In the genomic region with DNA sequence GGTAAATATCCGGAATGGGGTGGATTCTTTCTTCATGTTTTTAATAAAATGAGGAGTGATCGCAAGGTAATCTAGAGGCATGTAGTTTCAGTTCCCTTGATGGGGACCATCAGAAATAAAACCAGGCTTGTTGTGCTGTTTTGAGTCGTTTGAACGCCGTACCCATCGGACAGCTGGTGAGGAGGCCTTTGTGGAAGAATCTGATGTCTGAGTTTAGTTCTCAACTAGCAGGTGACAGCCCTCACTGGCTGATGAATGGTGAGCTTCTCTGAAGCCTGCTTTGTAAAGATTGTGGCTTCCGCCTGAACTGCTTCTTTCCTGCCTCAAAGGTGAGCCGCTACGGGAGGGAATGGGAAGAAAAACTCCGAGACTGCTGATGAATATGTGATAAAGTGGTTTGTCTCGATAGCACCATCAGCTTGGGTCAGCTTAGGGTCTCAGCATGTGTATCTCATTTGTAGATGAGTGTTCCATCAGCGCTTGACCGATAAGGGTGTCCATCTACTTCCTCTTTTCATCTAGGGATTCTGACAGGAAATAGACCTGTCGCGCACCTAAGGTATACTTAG, we compare ENCODE assay signal across 1 cellular context.
TF ChIP-seq lines count a peak whose summit lies in the region.

No MANE protein-coding gene starts in this region.

TF ChIP-seq in IMR-90, 13 proteins besides CTCF, POLR2A, EP300 and RAD21:
- no peak for TF ChIP-seq MAFK (IDR thresholded peaks at IDR 0.05; ENCODE audit: low read depth, low read length)
- no peak for TF ChIP-seq MAZ (IDR thresholded peaks at IDR 0.05; ENCODE audit: borderline replicate concordance, low read depth, low read length)
- TF ChIP-seq BHLHE40 (IDR thresholded peaks at IDR 0.05; ENCODE audit: low read depth, low read length): no peak
- no peak for TF ChIP-seq CHD1 (IDR thresholded peaks at IDR 0.05; ENCODE audit: low read depth, low read length)
- TF ChIP-seq ELK1 (IDR thresholded peaks at IDR 0.05; ENCODE audit: borderline replicate concordance, low read depth, low read length): no peak
- TF ChIP-seq RFX5 (IDR thresholded peaks at IDR 0.05; ENCODE audit: low read depth, low read length): no peak
- no peak for TF ChIP-seq MXI1 (IDR thresholded peaks at IDR 0.05; ENCODE audit: borderline replicate concordance, low read depth, low read length)
- TF ChIP-seq RCOR1 (IDR thresholded peaks at IDR 0.05; ENCODE audit: insufficient replicate concordance, low read length): no peak
- TF ChIP-seq NFE2L2 (IDR thresholded peaks at IDR 0.05; ENCODE audit: low read depth, low read length): no peak
- TF ChIP-seq CEBPB (IDR thresholded peaks at IDR 0.05; ENCODE audit: low read depth, low read length): no peak
- TF ChIP-seq, protein P1, sequence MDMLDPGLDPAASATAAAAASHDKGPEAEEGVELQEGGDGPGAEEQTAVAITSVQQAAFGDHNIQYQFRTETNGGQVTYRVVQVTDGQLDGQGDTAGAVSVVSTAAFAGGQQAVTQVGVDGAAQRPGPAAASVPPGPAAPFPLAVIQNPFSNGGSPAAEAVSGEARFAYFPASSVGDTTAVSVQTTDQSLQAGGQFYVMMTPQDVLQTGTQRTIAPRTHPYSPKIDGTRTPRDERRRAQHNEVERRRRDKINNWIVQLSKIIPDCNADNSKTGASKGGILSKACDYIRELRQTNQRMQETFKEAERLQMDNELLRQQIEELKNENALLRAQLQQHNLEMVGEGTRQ (IDR thresholded peaks at IDR 0.05; ENCODE audit: low read depth, low read length): no peak
- no peak for TF ChIP-seq SMC3 (IDR thresholded peaks at IDR 0.05; ENCODE audit: low read depth, low read length)
- TF ChIP-seq FOS (IDR thresholded peaks at IDR 0.05; ENCODE audit: low read depth, low read length): no peak
